In genomic region chr13:48582086-48582485, GRCh38 we compare ENCODE assay signal across 2 cellular contexts.
A peak's percentile ranks its signal among the peaks of the same experiment; 100 is the strongest.
TF ChIP-seq lines count a peak whose summit lies in the region.

No MANE protein-coding gene starts in this region.

TF ChIP-seq in HEK293, 187 proteins besides CTCF, POLR2A, EP300 and RAD21:
- TF ChIP-seq ZNF529 (tag by site-specific recombination; IDR thresholded peaks at IDR 0.05; ENCODE audit: insufficient replicate concordance) (peak; percentile 25), WT1 (tag by site-specific recombination; IDR thresholded peaks at IDR 0.05) (no peak)

TF ChIP-seq in WTC11, 78 proteins besides CTCF, POLR2A, EP300 and RAD21:
- TF ChIP-seq MAX (CRISPR knock-in tag; IDR thresholded peaks at IDR 0.05) (no peak), TCF7 (CRISPR knock-in tag; IDR thresholded peaks at IDR 0.05; ENCODE audit: low read depth) (no peak), TEAD4 (CRISPR knock-in tag; IDR thresholded peaks at IDR 0.05) (no peak), EMX1 (CRISPR knock-in tag; IDR thresholded peaks at IDR 0.05) (no peak), E2F4 (CRISPR knock-in tag; IDR thresholded peaks at IDR 0.05; ENCODE audit: borderline replicate concordance, low read depth) (no peak), ZBTB43 (CRISPR knock-in tag; IDR thresholded peaks at IDR 0.05) (no peak), ZNF281 (CRISPR knock-in tag; IDR thresholded peaks at IDR 0.05) (no peak), MYBL2 (CRISPR knock-in tag; IDR thresholded peaks at IDR 0.05) (no peak), ELF4 (CRISPR knock-in tag; IDR thresholded peaks at IDR 0.05; ENCODE audit: low read depth) (no peak), SMAD4 (CRISPR knock-in tag; IDR thresholded peaks at IDR 0.05) (no peak), PRDM15 (CRISPR knock-in tag; IDR thresholded peaks at IDR 0.05) (no peak), MXD4 (CRISPR knock-in tag; IDR thresholded peaks at IDR 0.05; ENCODE audit: borderline replicate concordance) (no peak), CBFB (CRISPR knock-in tag; IDR thresholded peaks at IDR 0.05; ENCODE audit: low read depth) (no peak), RELA (CRISPR knock-in tag; IDR thresholded peaks at IDR 0.05; ENCODE audit: borderline replicate concordance) (no peak), TP53 (CRISPR knock-in tag; IDR thresholded peaks at IDR 0.05) (no peak)
TF ChIP-seq in WTC11: peak in this region for 0.
